Comparison of ENCODE assay signal across 8 cellular contexts in the genomic region with DNA sequence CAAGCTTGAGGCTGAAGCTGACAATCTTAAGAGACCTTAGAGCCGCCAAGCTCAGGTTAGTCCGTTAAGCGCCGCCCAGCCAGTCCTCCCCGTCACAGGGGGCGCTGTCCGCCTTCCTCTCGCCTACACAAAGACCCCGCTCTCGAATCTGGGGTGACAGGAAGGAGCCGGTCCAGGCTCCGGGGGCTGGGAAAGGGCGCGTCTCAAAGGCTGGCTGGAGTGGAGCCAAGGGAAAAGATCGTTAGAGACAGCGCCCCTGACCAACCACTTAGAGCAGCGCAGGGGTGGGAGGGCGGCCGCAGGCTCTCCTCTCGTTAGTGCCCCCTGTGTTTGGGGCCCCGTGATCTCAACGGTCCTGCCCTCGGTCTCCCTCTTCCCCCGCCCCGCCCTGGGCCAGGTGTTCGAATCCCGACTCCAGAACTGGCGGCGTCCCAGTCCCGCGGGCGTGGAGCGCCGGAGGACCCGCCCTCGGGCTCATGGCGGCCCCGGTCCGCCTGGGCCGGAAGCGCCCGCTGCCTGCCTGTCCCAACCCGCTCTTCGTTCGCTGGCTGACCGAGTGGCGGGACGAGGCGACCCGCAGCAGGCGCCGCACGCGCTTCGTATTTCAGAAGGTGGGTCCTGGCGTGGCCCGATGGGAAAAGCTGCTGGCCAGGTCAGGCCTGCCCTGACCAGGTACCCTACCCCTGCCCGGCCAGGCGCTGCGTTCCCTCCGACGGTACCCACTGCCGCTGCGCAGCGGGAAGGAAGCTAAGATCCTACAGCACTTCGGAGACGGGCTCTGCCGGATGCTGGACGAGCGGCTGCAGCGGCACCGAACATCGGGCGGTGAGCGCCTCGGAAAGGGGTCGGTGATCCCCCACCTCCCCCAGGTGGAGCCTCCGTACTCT. TPM values are rescaled to one million over a fixed set of nuclear protein-coding genes. Genes with fewer than 3 reads are reported as not detected.
A peak's percentile ranks its signal among the peaks of the same experiment; 100 is the strongest.
DNase-seq lines count a peak whose midpoint lies in the region; TF ChIP-seq lines count a peak whose summit lies in the region.

A gene with protein sequence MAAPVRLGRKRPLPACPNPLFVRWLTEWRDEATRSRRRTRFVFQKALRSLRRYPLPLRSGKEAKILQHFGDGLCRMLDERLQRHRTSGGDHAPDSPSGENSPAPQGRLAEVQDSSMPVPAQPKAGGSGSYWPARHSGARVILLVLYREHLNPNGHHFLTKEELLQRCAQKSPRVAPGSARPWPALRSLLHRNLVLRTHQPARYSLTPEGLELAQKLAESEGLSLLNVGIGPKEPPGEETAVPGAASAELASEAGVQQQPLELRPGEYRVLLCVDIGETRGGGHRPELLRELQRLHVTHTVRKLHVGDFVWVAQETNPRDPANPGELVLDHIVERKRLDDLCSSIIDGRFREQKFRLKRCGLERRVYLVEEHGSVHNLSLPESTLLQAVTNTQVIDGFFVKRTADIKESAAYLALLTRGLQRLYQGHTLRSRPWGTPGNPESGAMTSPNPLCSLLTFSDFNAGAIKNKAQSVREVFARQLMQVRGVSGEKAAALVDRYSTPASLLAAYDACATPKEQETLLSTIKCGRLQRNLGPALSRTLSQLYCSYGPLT (plus strand): TSS at position 156 of the 887 bp plus-strand sequence. CDS start 321 bp downstream, at position 477.

- peak; percentile 79 to 95 (median 87) for TF ChIP-seq CTCF in transverse colon (IDR thresholded peaks at IDR 0.05)

- in situ Hi-C loops in HAP-1 (cut with MboI; ENCODE audit: low sequenced_read_pairs) (no loop called here), transverse colon (cut with MboI; ENCODE audit: low pct_ligation_motif_present in 1 of 4, low pct_unique_long_range_greater_than_20kb in 1 of 4, low sequenced_read_pairs in 3 of 4) (no loop called here)

- intact Hi-C loops in cardiac septum (cut with DNase I) (loop anchor here (1.0 kb wide), 2 partner anchors 13 to 28 kb away; a partner anchor contains a TSS), transverse colon (cut with DNase I; ENCODE audit: low total_unique reads) (no loop called here)

- peak; percentile 85 for TF ChIP-seq POLR2A in transverse colon (IDR thresholded peaks at IDR 0.05)

- H3K9me3 ChIP-seq in HAP-1: no peaks in the 10 kb centered on the region
- H3K9me3 ChIP-seq in transverse colon: no peaks in the 10 kb centered on the region

- H3K27me3 ChIP-seq in HAP-1 (ENCODE audit: low read depth) (no peaks in the 10 kb centered on the region), transverse colon (no peaks in the 10 kb centered on the region)

- WGBS in adipose tissue, 3 donors: 0% methylated on average over 77 to 78 of the region's 78 CpGs
- 1% methylated on average over 55 of the region's 78 CpGs; no CpG with 5 or more reads in 1 of the 2 donors for WGBS in transverse colon (ENCODE audit: low coverage in 1 of 2), 2 donors

- H3K36me3 ChIP-seq in HAP-1 (replicated peaks): peaks cover 62% of the 10 kb centered on the region
- H3K36me3 ChIP-seq in transverse colon: peaks cover under 1 to 25% (median 15%) of the 10 kb centered on the region in 4 donors

- no peak for TF ChIP-seq EP300 in transverse colon (IDR thresholded peaks at IDR 0.05; ENCODE audit: low read depth)

- H3K27ac ChIP-seq in adipose tissue (ENCODE audit: low read depth, low read length): peak within 1 kb of the TSS; percentile 80
- H3K27ac ChIP-seq in transverse colon: peak within 1 kb of the TSS; percentile 97 to 100 (median 100)

- H3K4me3 ChIP-seq in HAP-1 (peak within 1 kb of the TSS; percentile 96), transverse colon (peak within 1 kb of the TSS; percentile 65 to 97 (median 88))

- DNase-seq in DMS 273 treated with DMSO at 0.1 percent for 48 hours (lab: John Stamatoyannopoulos, UW) (peak; percentile 87), HAP-1 (ENCODE audit: low spot score in 2 of 2) (peak; percentile 94 to 99), NCI-H146 treated with DMSO at 0.1 percent for 48 hours (lab: John Stamatoyannopoulos, UW; ENCODE audit: unreplicated experiment) (peak; percentile 91), T-helper 1 cell (peak; percentile 86 to 96 (median 92)), cardiac septum (ENCODE audit: low spot score) (peak; percentile 98), pons (ENCODE audit: low spot score) (peak; percentile 93), transverse colon (peak; percentile 99)

- H3K4me1 ChIP-seq in HAP-1 (peaks cover 9% of the 10 kb centered on the region; the same call in 1 of the 2 replicates), transverse colon (peaks cover 26 to 45% (median 36%) of the 10 kb centered on the region in 4 donors)

RNA-seq across cellular contexts. Expression of the gene that starts here (rescaled TPM):
- 10 to 100 TPM; 29.7 to 60.6 (median 40.3) TPM for polyA plus RNA-seq in adipose tissue
- total RNA-seq in cardiac septum (37.6 TPM), transverse colon (100 to 1,000 TPM in 1 of 4 donors, 10 to 100 TPM in 3; 58.3 to 191 (median 81.2) TPM)

Comparison
In these comparisons a context has a peak if more than half of its experiments do, and no peak if none do; other contexts are left out.
1. Peak in every context shown above with its lines: DNase-seq, H3K4me3 ChIP-seq and H3K27ac ChIP-seq.